Comparison of ENCODE assay signal across 27 cellular contexts in the genomic region with DNA sequence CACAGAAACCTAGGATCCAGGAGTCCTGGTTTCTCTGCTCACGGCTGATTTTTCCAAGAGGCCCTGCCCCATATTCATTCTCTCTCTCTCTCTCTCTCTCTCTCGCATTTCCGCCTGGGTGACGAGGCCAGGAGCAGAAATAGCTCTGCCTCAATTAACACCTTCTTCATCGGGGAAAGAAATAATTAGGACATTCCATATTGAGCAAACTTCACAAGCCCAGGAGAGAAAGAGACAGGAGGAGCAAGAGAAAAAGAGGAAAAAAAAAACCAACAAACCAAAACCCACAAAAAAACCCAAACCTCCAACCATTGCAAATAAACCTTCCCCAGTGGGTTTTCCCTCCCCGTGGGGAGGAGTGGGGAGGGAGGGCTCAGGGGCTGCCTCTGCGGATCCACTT.
"Had no signal": no experiment of that assay in that cellular context is flagged by ENCODE, and none has a peak within 500 bp of the region (broad histone marks: within the 10 kb centered on the region; RNA-seq: fewer than 3 reads in every experiment).

No MANE protein-coding gene starts in this region.

- ATAC-seq: naive thymus-derived CD4-positive, alpha-beta T cell; natural killer cell; psoas muscle; right cardiac atrium; right lobe of liver; stimulated activated memory B cell treated with anti-CD40 and anti-IgM and Interleukin-4, amounts not matched to agents 10 μg/mL and 1 μg/mL and 100 μg/mL, for 72 hours; stimulated activated naive CD8-positive, alpha-beta T cell treated with anti-CD3 and anti-CD28 coated beads, Interleukin-15, amount 100 ng/mL, for 72 hours; stimulated activated naive CD8-positive, alpha-beta T cell treated with anti-CD3 and anti-CD28 coated beads, Interleukin-15, Interleukin-2, amounts not matched to agents 100 U/mL and 50 U/mL, for 24 hours had no signal

- FAIRE-seq: small intestine, urothelium cell line had no signal

- H3K4me3 ChIP-seq: neural progenitor cell, ovary, psoas muscle, right lobe of liver, sigmoid colon, suprapubic skin, thoracic aorta, thyroid gland, tibial nerve, upper lobe of left lung, vagina had no signal

- H3K27ac ChIP-seq: neural progenitor cell, neutrophil, ovary, parathyroid adenoma, psoas muscle, right lobe of liver, sigmoid colon, suprapubic skin, thoracic aorta, thyroid gland, tibial nerve, upper lobe of left lung, vagina had no signal

- H3K27me3 ChIP-seq: neural progenitor cell, neutrophil, ovary, right lobe of liver, thyroid gland, tibial nerve, upper lobe of left lung, vagina had no signal

- H3K36me3 ChIP-seq: neural progenitor cell, neutrophil, ovary, right lobe of liver, sigmoid colon, suprapubic skin, thoracic aorta, thyroid gland, tibial nerve, upper lobe of left lung, vagina had no signal

- DNase-seq: naive thymus-derived CD4-positive, alpha-beta T cell; natural killer cell; ovary; psoas muscle; right cardiac atrium; right lobe of liver; sigmoid colon; small intestine; stimulated activated CD4-positive, alpha-beta T cell treated with anti-CD3 and anti-CD28 coated beads, Interleukin-15, amount 100 ng/mL, for 24 hours; stimulated activated CD4-positive, alpha-beta T cell treated with anti-CD3 and anti-CD28 coated beads, Interleukin-2, amount 100 ng/mL, for 24 hours; stimulated activated CD4-positive, alpha-beta T cell treated with anti-CD3 and anti-CD28 coated beads, Interleukin-2, amount 100 ng/mL, for 48 hours; stimulated activated CD4-positive, alpha-beta T cell treated with anti-CD3 and anti-CD28 coated beads, Interleukin-4, amount 100 ng/mL, for 24 hours; stimulated activated naive CD4-positive, alpha-beta T cell; stimulated activated naive CD8-positive, alpha-beta T cell treated with anti-CD3 and anti-CD28 coated beads, Interleukin-15, amount 100 ng/mL, for 72 hours; stimulated activated naive CD8-positive, alpha-beta T cell treated with anti-CD3 and anti-CD28 coated beads, Interleukin-15, Interleukin-2, amounts not matched to agents 100 U/mL and 50 U/mL, for 24 hours; thyroid gland; trophoblast cell; upper lobe of left lung had no signal
